ENCODE assay signal across 31 cellular contexts in genomic region chr3:159741281-159741680, GRCh38.
"Had no signal": no experiment of that assay in that cellular context is flagged by ENCODE, and none has a peak within 500 bp of the region (broad histone marks: within the 10 kb centered on the region; RNA-seq: fewer than 3 reads in every experiment).

No MANE protein-coding gene starts in this region.

- DNase-seq: activated B cell treated with CpG ODN at 0.5 μM for 24 hours; activated CD4-positive, alpha-beta memory T cell treated with anti-CD3 and anti-CD28 coated beads, Interleukin-2, amount 10 ng/mL, durations not matched to agents 7 days and 5 days; activated CD4-positive, alpha-beta T cell treated with anti-CD3 and anti-CD28 coated beads for 1 hour; activated CD4-positive, alpha-beta T cell treated with anti-CD3 and anti-CD28 coated beads for 36 hours; activated CD4-positive, alpha-beta T cell treated with anti-CD3 and anti-CD28 coated beads for 48 hours; activated CD4-positive, alpha-beta T cell treated with anti-CD3 and anti-CD28 coated beads, Interleukin-2, amount 10 ng/mL, durations not matched to agents 7 days and 5 days; activated CD4-positive, alpha-beta T cell treated with anti-CD3 and anti-CD28 coated beads, Interleukin-2, amount 50 U/mL, for 48 hours; activated CD8-positive, alpha-beta memory T cell treated with anti-CD3 and anti-CD28 coated beads for 24 hours; activated CD8-positive, alpha-beta memory T cell treated with anti-CD3 and anti-CD28 coated beads, Interleukin-2, amount 10 ng/mL, durations not matched to agents 7 days and 5 days; activated CD8-positive, alpha-beta memory T cell treated with anti-CD3 and anti-CD28 coated beads, Interleukin-2, amount 50 U/mL, for 48 hours; activated CD8-positive, alpha-beta T cell treated with anti-CD3 and anti-CD28 coated beads, Interleukin-2, amount 10 ng/mL, durations not matched to agents 7 days and 5 days; activated effector memory CD4-positive, alpha-beta T cell treated with Interleukin-2 at 50 U/mL for 16 hours; activated gamma-delta T cell; activated naive CD4-positive, alpha-beta T cell treated with anti-CD3 and anti-CD28 coated beads, Interleukin-2, amount 10 ng/mL, durations not matched to agents 7 days and 5 days; activated naive CD4-positive, alpha-beta T cell treated with Interleukin-2 at 50 U/mL for 16 hours; activated naive CD8-positive, alpha-beta T cell treated with anti-CD3 and anti-CD28 coated beads, Interleukin-2, amount 10 ng/mL, durations not matched to agents 7 days and 5 days; activated naive CD8-positive, alpha-beta T cell treated with anti-CD3 and anti-CD28 coated beads, Interleukin-2, amount 50 U/mL, for 24 hours; activated T-cell treated with anti-CD3 and anti-CD28 coated beads, Interleukin-2, amount 50 U/mL, for 24 hours; activated T-cell treated with anti-CD3 and anti-CD28 coated beads, Interleukin-2, amount 50 U/mL, for 48 hours; amygdala; anterior cingulate cortex; caudate nucleus; T-helper 2 cell; T-helper 9 cell had no signal

- H3K4me1 ChIP-seq: ascending aorta had no signal

- H3K27me3 ChIP-seq: ascending aorta, cardiac muscle cell had no signal

- ATAC-seq: activated CD4-positive, alpha-beta T cell treated with anti-CD3 and anti-CD28 coated beads for 36 hours; activated CD4-positive, CD25-positive, alpha-beta regulatory T cell treated with anti-CD3 and anti-CD28 coated beads, Interleukin-2, amount 50 U/mL, for 24 hours; activated CD8-positive, alpha-beta memory T cell treated with anti-CD3 and anti-CD28 coated beads, Interleukin-2, amount 10 ng/mL, durations not matched to agents 7 days and 5 days; activated CD8-positive, alpha-beta T cell treated with anti-CD3 and anti-CD28 coated beads, Interleukin-2, amount 10 ng/mL, durations not matched to agents 7 days and 5 days; activated naive CD8-positive, alpha-beta T cell treated with anti-CD3 and anti-CD28 coated beads, Interleukin-2, amount 50 U/mL, for 24 hours had no signal

- H3K36me3 ChIP-seq: ascending aorta, cardiac muscle cell had no signal

- H3K27ac ChIP-seq: ascending aorta, cardiac muscle cell, VCaP had no signal

- FAIRE-seq: bronchial epithelial cell, colon, TTC549 had no signal

- H3K4me3 ChIP-seq: ascending aorta, cardiac muscle cell had no signal

- H3K9me3 ChIP-seq: ascending aorta had no signal
